Comparison of ENCODE assay signal across 27 cellular contexts in genomic region chr7:28608766-28609165, GRCh38.
DNase-seq lines count a peak whose midpoint lies in the region; FAIRE-seq and TF ChIP-seq lines count a peak whose summit lies in the region.
"Had no signal": no experiment of that assay in that cellular context is flagged by ENCODE, and none has a peak within 500 bp of the region (broad histone marks: within the 10 kb centered on the region; RNA-seq: fewer than 3 reads in every experiment).

No MANE protein-coding gene starts in this region.

- no peaks in the 10 kb centered on the region for H3K9me3 ChIP-seq in breast epithelium
- H3K9me3 ChIP-seq in smooth muscle cell (replicated peaks; ENCODE audit: low read depth): no peaks in the 10 kb centered on the region
- H3K9me3 ChIP-seq: esophagus muscularis mucosa, HAP-1 had no signal

- POLR2A ChIA-PET in MCF 10A (lab: Yijun Ruan, JAX): no interaction called here
- POLR2A ChIA-PET in GM10248 (lab: Yijun Ruan, JAX): no interaction called here

- no peaks in the 10 kb centered on the region for H3K36me3 Mint-ChIP-seq in MCF 10A (ENCODE audit: insufficient read depth, unreplicated experiment)
- no peaks in the 10 kb centered on the region for H3K36me3 Mint-ChIP-seq in HFFc6 (ENCODE audit: low read depth)
- H3K36me3 Mint-ChIP-seq: naive thymus-derived CD8-positive, alpha-beta T cell; stimulated activated memory B cell treated with anti-CD40 and anti-IgM and Interleukin-4, amounts not matched to agents 10 μg/mL and 1 μg/mL and 100 μg/mL, for 72 hours had no signal

- no peak overlapping the region for H3K4me2 ChIP-seq in smooth muscle cell

- intact Hi-C loops in MCF 10A (cut with micrococcal nuclease) (no loop called here), breast epithelium (cut with DNase I; ENCODE audit: low total_unique reads) (no loop called here)

- H3K4me3 ChIP-seq in breast epithelium (no peak overlapping the region), epithelial cell of esophagus (ENCODE audit: low read length) (no peak overlapping the region), smooth muscle cell (no peak overlapping the region)
- H3K4me3 ChIP-seq: esophagus muscularis mucosa, HAP-1 had no signal

- TF ChIP-seq POLR2A in breast epithelium (IDR thresholded peaks at IDR 0.05): no peak

- H3K9me3 Mint-ChIP-seq in MCF 10A (ENCODE audit: unreplicated experiment) (no peaks in the 10 kb centered on the region), HFFc6 (no peaks in the 10 kb centered on the region; the same call in 1 of the 2 replicates)
- H3K9me3 Mint-ChIP-seq: endodermal cell; naive thymus-derived CD8-positive, alpha-beta T cell; stimulated activated memory B cell treated with anti-CD40 and anti-IgM and Interleukin-4, amounts not matched to agents 10 μg/mL and 1 μg/mL and 100 μg/mL, for 72 hours had no signal

- no peaks in the 10 kb centered on the region for H3K27me3 ChIP-seq in breast epithelium
- H3K27me3 ChIP-seq in smooth muscle cell (ENCODE audit: low read depth): no peaks in the 10 kb centered on the region
- H3K27me3 ChIP-seq: esophagus muscularis mucosa had no signal

- H3K27ac ChIP-seq in breast epithelium: no peak overlapping the region
- no peak overlapping the region for H3K27ac ChIP-seq in smooth muscle cell (ENCODE audit: low read depth)
- H3K27ac ChIP-seq: esophagus muscularis mucosa had no signal

- no TSS peak for BruUV-seq in MCF 10A (replicated peaks; lab: Mats Ljungman, UMichigan)

- DNase-seq in MCF 10A (ENCODE audit: unreplicated experiment) (peak; percentile 38), breast epithelium (ENCODE audit: low spot score in 2 of 2) (no peak), epithelial cell of esophagus (ENCODE audit: low read depth) (peak; percentile 52), HFFc6 (no peak), GM10248 (ENCODE audit: extremely low spot score) (no peak), smooth muscle cell (lab: John Stamatoyannopoulos, UW; ENCODE audit: unreplicated experiment) (no peak), DMS153 (lab: John Stamatoyannopoulos, UW) (no peak)
- DNase-seq: 8988T; activated CD4-positive, alpha-beta T cell treated with anti-CD3 and anti-CD28 coated beads, Interleukin-2, amount 50 U/mL, for 48 hours; activated CD4-positive, CD25-positive, alpha-beta regulatory T cell treated with anti-CD3 and anti-CD28 coated beads, Interleukin-2, amount 50 U/mL, for 72 hours; activated T-cell treated with anti-CD3 and anti-CD28 coated beads, Interleukin-2, amount 50 U/mL, for 48 hours; dermis blood vessel endothelial cell; endodermal cell; Karpas-422; naive thymus-derived CD8-positive, alpha-beta T cell; NCI-H1436; NCI-H226; NCI-H526 treated with DMSO at 0.1 percent for 48 hours; NK-92 treated with Interleukin-12 subunit alpha and Interleukin-12 subunit beta, amount 100 ng/mL, for 24 hours; substantia nigra had no signal

- FAIRE-seq in islet of Langerhans (lab: Jason Lieb, UNC): peak; percentile 30
- FAIRE-seq: GM18507, HepG2 had no signal

- H3K36me3 ChIP-seq in breast epithelium (no peaks in the 10 kb centered on the region), smooth muscle cell (ENCODE audit: low read depth) (no peaks in the 10 kb centered on the region)
- H3K36me3 ChIP-seq: esophagus muscularis mucosa, HAP-1 had no signal

- CTCF ChIA-PET in MCF 10A (lab: Yijun Ruan, JAX) (interaction anchor here (3.1 to 4.1 kb wide), 2 partner anchors 220 to 310 kb away, joined by 14 to 16 read pairs; no protein-coding TSS in a partner anchor), GM10248 (lab: Yijun Ruan, JAX) (interaction anchor here (1.1 to 3.0 kb wide), 6 partner anchors 10 to 46 kb away, joined by 3 to 20 read pairs (median 5); no protein-coding TSS in a partner anchor)

- H3F3A ChIP-seq in smooth muscle cell (ENCODE audit: low read depth): no peaks in the 10 kb centered on the region

- H3K27ac Mint-ChIP-seq in MCF 10A (ENCODE audit: low read depth, unreplicated experiment): no peak overlapping the region
- no peak overlapping the region for H3K27ac Mint-ChIP-seq in HFFc6
- H3K27ac Mint-ChIP-seq: endodermal cell; naive thymus-derived CD8-positive, alpha-beta T cell; stimulated activated memory B cell treated with anti-CD40 and anti-IgM and Interleukin-4, amounts not matched to agents 10 μg/mL and 1 μg/mL and 100 μg/mL, for 72 hours had no signal

- H3K4me1 ChIP-seq in breast epithelium: no peaks in the 10 kb centered on the region
- H3K4me1 ChIP-seq in smooth muscle cell (ENCODE audit: low read depth): no peaks in the 10 kb centered on the region
- H3K4me1 ChIP-seq: HAP-1 had no signal

- no peak for TF ChIP-seq CTCF in MCF 10A (IDR thresholded peaks at IDR 0.05; ENCODE audit: unreplicated experiment)
- TF ChIP-seq CTCF in breast epithelium (IDR thresholded peaks at IDR 0.05): no peak
- TF ChIP-seq CTCF in epithelial cell of esophagus (IDR thresholded peaks at IDR 0.05; ENCODE audit: insufficient read depth, low read depth, low read length, missing control alignments): no peak
- TF ChIP-seq CTCF in HFFc6 (IDR thresholded peaks at IDR 0.05): no peak
- TF ChIP-seq CTCF in GM10248 (IDR thresholded peaks at IDR 0.05; ENCODE audit: control extremely low read depth, extremely low read depth, low read depth, missing control alignments): no peak
- no peak for TF ChIP-seq CTCF in smooth muscle cell (IDR thresholded peaks at IDR 0.05; ENCODE audit: borderline replicate concordance, insufficient read depth, poor library complexity, severe bottlenecking)

- whole genome bisulfite sequencing in smooth muscle cell (ENCODE audit: low lambda C conversion rate): 72% methylated on average over 3 of the region's 3 CpGs

- H3K79me2 ChIP-seq in smooth muscle cell (ENCODE audit: low read depth): no peaks in the 10 kb centered on the region

- no peaks in the 10 kb centered on the region for H4K20me1 ChIP-seq in smooth muscle cell (ENCODE audit: low read depth)

- H3K27me3 Mint-ChIP-seq in MCF 10A (ENCODE audit: insufficient read depth, unreplicated experiment) (no peaks in the 10 kb centered on the region), HFFc6 (ENCODE audit: insufficient read depth) (no peaks in the 10 kb centered on the region; the same call in 1 of the 2 replicates)
- H3K27me3 Mint-ChIP-seq: type B pancreatic cell had no signal

- H3K4me3 Mint-ChIP-seq in MCF 10A (ENCODE audit: unreplicated experiment) (no peak overlapping the region), HFFc6 (no peak overlapping the region)
- H3K4me3 Mint-ChIP-seq: endodermal cell; naive thymus-derived CD8-positive, alpha-beta T cell; stimulated activated memory B cell treated with anti-CD40 and anti-IgM and Interleukin-4, amounts not matched to agents 10 μg/mL and 1 μg/mL and 100 μg/mL, for 72 hours; type B pancreatic cell had no signal

- H3K9ac ChIP-seq in smooth muscle cell (ENCODE audit: low read depth): no peak overlapping the region

- peaks cover 18% of the 10 kb centered on the region for H3K4me1 Mint-ChIP-seq in MCF 10A (ENCODE audit: insufficient read depth, unreplicated experiment)
- no peaks in the 10 kb centered on the region for H3K4me1 Mint-ChIP-seq in HFFc6 (ENCODE audit: low read depth)
- H3K4me1 Mint-ChIP-seq: endodermal cell; stimulated activated memory B cell treated with anti-CD40 and anti-IgM and Interleukin-4, amounts not matched to agents 10 μg/mL and 1 μg/mL and 100 μg/mL, for 72 hours had no signal

- no peak overlapping the region for H2AFZ ChIP-seq in smooth muscle cell (ENCODE audit: low read depth)

Comparison
In these comparisons a context has a peak if more than half of its experiments do, and no peak if none do; other contexts are left out.
1. DNase-seq: peak in MCF 10A (single experiment) and epithelial cell of esophagus (single experiment); none in breast epithelium (0 of 2), HFFc6 (single experiment), GM10248 (single experiment), smooth muscle cell (single experiment) and DMS153 (single experiment).